In the genomic region with DNA sequence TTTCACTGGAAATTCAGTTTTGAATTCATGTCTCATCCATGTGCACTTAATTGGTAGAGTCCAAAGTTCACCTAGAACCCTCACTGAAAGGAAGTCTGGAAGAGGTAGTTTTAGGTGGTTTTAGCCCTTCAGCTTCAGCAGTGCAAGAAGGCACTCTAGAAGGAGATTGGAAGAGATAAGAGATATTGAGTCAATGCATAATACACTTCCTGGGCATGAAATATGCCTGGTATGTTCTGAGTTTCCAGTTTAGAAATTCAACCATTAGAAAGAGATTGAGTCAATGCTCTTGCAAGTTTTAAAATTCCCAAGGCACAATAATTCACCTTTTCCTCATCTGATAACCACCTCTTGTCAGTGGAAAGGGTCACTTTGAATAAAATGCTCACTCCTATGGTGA, we compare ENCODE assay signal across 1 cellular context.
TF ChIP-seq lines count a peak whose summit lies in the region.

No MANE protein-coding gene starts in this region.

TF ChIP-seq in IMR-90, 13 proteins besides CTCF, POLR2A, EP300 and RAD21:
- TF ChIP-seq CHD1 (IDR thresholded peaks at IDR 0.05; ENCODE audit: low read depth, low read length) (no peak), USF2 (IDR thresholded peaks at IDR 0.05; ENCODE audit: low read depth, low read length) (no peak), MAZ (IDR thresholded peaks at IDR 0.05; ENCODE audit: borderline replicate concordance, low read depth, low read length) (no peak), MXI1 (IDR thresholded peaks at IDR 0.05; ENCODE audit: borderline replicate concordance, low read depth, low read length) (no peak), FOS (IDR thresholded peaks at IDR 0.05; ENCODE audit: low read depth, low read length) (no peak)
